Comparison of ENCODE assay signal across 2 cellular contexts in genomic region chr19:58468216-58468839, GRCh38.
TF ChIP-seq lines count a peak whose summit lies in the region.

No MANE protein-coding gene starts in this region.

TF ChIP-seq in GM12878, 131 proteins besides CTCF, POLR2A, EP300 and RAD21:
- TF ChIP-seq, protein P1, sequence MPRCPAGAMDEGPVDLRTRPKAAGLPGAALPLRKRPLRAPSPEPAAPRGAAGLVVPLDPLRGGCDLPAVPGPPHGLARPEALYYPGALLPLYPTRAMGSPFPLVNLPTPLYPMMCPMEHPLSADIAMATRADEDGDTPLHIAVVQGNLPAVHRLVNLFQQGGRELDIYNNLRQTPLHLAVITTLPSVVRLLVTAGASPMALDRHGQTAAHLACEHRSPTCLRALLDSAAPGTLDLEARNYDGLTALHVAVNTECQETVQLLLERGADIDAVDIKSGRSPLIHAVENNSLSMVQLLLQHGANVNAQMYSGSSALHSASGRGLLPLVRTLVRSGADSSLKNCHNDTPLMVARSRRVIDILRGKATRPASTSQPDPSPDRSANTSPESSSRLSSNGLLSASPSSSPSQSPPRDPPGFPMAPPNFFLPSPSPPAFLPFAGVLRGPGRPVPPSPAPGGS (IDR thresholded peaks at IDR 0.05; ENCODE audit: borderline replicate concordance, insufficient read depth, low read depth, low read length, poor library complexity, severe bottlenecking), result no peak
- TF ChIP-seq NR2F1 (conservative IDR thresholded peaks at IDR 0.05) (no peak), YBX1 (IDR thresholded peaks at IDR 0.05) (no peak), ZZZ3 (IDR thresholded peaks at IDR 0.05; ENCODE audit: control insufficient read depth, insufficient read length, low read depth) (no peak), SPI1 (IDR thresholded peaks at IDR 0.05; ENCODE audit: borderline replicate concordance, insufficient read depth, low read depth, low read length) (no peak)
- TF ChIP-seq, protein P2, sequence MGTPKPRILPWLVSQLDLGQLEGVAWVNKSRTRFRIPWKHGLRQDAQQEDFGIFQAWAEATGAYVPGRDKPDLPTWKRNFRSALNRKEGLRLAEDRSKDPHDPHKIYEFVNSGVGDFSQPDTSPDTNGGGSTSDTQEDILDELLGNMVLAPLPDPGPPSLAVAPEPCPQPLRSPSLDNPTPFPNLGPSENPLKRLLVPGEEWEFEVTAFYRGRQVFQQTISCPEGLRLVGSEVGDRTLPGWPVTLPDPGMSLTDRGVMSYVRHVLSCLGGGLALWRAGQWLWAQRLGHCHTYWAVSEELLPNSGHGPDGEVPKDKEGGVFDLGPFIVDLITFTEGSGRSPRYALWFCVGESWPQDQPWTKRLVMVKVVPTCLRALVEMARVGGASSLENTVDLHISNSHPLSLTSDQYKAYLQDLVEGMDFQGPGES (IDR thresholded peaks at IDR 0.05), result no peak
TF ChIP-seq in GM12878: peak in this region for 0.

TF ChIP-seq in neural cell, 6 proteins besides CTCF, POLR2A, EP300 and RAD21:
- no peak for TF ChIP-seq MXI1 (conservative IDR thresholded peaks at IDR 0.05; ENCODE audit: poor library complexity, severe bottlenecking)
TF ChIP-seq in neural cell: peak in this region for 0.
